ENCODE assay signal across 1 cellular context in the genomic region with DNA sequence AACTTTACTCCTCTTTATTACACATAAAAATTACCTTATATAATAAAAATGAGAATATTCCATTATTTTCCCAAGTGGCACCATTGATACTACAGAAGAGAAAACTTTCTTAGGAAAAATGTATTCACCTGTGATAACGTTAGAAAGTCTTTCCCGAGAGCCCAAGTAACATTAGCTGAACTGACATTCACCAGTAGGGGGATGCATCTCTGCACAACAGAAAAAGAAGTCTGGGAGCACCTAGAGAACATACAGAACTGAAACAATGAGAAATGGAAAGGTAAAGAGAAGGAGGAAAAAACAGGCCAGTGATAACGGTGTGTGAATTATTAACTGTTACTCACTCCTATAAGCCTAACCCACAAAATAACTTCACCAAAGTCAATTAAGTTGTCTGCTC.
TF ChIP-seq lines count a peak whose summit lies in the region.

No MANE protein-coding gene starts in this region.

TF ChIP-seq in K562, 482 proteins besides CTCF, POLR2A, EP300 and RAD21 (continued from another document):
- TF ChIP-seq, protein P1, sequence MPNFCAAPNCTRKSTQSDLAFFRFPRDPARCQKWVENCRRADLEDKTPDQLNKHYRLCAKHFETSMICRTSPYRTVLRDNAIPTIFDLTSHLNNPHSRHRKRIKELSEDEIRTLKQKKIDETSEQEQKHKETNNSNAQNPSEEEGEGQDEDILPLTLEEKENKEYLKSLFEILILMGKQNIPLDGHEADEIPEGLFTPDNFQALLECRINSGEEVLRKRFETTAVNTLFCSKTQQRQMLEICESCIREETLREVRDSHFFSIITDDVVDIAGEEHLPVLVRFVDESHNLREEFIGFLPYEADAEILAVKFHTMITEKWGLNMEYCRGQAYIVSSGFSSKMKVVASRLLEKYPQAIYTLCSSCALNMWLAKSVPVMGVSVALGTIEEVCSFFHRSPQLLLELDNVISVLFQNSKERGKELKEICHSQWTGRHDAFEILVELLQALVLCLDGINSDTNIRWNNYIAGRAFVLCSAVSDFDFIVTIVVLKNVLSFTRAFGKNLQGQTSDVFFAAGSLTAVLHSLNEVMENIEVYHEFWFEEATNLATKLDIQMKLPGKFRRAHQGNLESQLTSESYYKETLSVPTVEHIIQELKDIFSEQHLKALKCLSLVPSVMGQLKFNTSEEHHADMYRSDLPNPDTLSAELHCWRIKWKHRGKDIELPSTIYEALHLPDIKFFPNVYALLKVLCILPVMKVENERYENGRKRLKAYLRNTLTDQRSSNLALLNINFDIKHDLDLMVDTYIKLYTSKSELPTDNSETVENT (CRISPR knock-in tag; IDR thresholded peaks at IDR 0.05), result no peak
- no peak for TF ChIP-seq SREBF2 (CRISPR knock-in tag; IDR thresholded peaks at IDR 0.05)
- no peak for TF ChIP-seq PHTF2 (CRISPR knock-in tag; IDR thresholded peaks at IDR 0.05)
- TF ChIP-seq SETDB1 (IDR thresholded peaks at IDR 0.05; ENCODE audit: low read length), result no peak
- no peak for TF ChIP-seq TOE1 (IDR thresholded peaks at IDR 0.05; ENCODE audit: borderline replicate concordance)
- TF ChIP-seq TOE1 (CRISPR knock-in tag; IDR thresholded peaks at IDR 0.05; ENCODE audit: borderline replicate concordance, low read depth), result no peak
- TF ChIP-seq KLF16 (IDR thresholded peaks at IDR 0.05), result no peak
- TF ChIP-seq, protein P2, sequence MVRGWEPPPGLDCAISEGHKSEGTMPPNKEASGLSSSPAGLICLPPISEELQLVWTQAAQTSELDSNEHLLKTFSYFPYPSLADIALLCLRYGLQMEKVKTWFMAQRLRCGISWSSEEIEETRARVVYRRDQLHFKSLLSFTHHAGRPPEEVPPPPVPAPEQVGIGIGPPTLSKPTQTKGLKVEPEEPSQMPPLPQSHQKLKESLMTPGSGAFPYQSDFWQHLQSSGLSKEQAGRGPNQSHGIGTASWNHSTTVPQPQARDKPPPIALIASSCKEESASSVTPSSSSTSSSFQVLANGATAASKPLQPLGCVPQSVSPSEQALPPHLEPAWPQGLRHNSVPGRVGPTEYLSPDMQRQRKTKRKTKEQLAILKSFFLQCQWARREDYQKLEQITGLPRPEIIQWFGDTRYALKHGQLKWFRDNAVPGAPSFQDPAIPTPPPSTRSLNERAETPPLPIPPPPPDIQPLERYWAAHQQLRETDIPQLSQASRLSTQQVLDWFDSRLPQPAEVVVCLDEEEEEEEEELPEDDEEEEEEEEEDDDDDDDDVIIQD (CRISPR knock-in tag; IDR thresholded peaks at IDR 0.05), result no peak
- TF ChIP-seq HIVEP1 (CRISPR knock-in tag; IDR thresholded peaks at IDR 0.05), result no peak
- TF ChIP-seq, protein P3, sequence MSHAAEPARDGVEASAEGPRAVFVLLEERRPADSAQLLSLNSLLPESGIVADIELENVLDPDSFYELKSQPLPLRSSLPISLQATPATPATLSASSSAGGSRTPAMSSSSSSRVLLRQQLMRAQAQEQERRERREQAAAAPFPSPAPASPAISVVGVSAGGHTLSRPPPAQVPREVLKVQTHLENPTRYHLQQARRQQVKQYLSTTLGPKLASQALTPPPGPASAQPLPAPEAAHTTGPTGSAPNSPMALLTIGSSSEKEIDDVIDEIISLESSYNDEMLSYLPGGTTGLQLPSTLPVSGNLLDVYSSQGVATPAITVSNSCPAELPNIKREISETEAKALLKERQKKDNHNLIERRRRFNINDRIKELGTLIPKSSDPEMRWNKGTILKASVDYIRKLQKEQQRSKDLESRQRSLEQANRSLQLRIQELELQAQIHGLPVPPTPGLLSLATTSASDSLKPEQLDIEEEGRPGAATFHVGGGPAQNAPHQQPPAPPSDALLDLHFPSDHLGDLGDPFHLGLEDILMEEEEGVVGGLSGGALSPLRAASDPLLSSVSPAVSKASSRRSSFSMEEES (CRISPR knock-in tag; IDR thresholded peaks at IDR 0.05), result no peak
- no peak for TF ChIP-seq OTX1 (CRISPR knock-in tag; IDR thresholded peaks at IDR 0.05)
- no peak for TF ChIP-seq HMG20B (CRISPR knock-in tag; IDR thresholded peaks at IDR 0.05)
- TF ChIP-seq, protein P4, sequence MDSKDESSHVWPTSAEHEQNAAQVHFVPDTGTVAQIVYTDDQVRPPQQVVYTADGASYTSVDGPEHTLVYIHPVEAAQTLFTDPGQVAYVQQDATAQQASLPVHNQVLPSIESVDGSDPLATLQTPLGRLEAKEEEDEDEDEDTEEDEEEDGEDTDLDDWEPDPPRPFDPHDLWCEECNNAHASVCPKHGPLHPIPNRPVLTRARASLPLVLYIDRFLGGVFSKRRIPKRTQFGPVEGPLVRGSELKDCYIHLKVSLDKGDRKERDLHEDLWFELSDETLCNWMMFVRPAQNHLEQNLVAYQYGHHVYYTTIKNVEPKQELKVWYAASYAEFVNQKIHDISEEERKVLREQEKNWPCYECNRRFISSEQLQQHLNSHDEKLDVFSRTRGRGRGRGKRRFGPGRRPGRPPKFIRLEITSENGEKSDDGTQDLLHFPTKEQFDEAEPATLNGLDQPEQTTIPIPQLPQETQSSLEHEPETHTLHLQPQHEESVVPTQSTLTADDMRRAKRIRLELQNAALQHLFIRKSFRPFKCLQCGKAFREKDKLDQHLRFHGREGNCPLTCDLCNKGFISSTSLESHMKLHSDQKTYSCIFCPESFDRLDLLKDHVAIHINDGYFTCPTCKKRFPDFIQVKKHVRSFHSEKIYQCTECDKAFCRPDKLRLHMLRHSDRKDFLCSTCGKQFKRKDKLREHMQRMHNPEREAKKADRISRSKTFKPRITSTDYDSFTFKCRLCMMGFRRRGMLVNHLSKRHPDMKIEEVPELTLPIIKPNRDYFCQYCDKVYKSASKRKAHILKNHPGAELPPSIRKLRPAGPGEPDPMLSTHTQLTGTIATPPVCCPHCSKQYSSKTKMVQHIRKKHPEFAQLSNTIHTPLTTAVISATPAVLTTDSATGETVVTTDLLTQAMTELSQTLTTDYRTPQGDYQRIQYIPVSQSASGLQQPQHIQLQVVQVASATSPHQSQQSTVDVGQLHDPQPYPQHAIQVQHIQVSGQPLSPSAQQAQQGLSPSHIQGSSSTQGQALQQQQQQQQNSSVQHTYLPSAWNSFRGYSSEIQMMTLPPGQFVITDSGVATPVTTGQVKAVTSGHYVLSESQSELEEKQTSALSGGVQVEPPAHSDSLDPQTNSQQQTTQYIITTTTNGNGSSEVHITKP (IDR thresholded peaks at IDR 0.05; ENCODE audit: partially characterized antibody), result no peak
- TF ChIP-seq ZNF311 (CRISPR knock-in tag; IDR thresholded peaks at IDR 0.05), result no peak
- no peak for TF ChIP-seq ATF1 (CRISPR knock-in tag; IDR thresholded peaks at IDR 0.05)
- TF ChIP-seq ATF1 (tag; IDR thresholded peaks at IDR 0.05), result no peak
- TF ChIP-seq PTBP1 (IDR thresholded peaks at IDR 0.05; ENCODE audit: low read depth, low read length), result no peak
TF ChIP-seq in K562: peak in this region for 0.
